8 cellular contexts compared by ENCODE assay signal in the genomic region with DNA sequence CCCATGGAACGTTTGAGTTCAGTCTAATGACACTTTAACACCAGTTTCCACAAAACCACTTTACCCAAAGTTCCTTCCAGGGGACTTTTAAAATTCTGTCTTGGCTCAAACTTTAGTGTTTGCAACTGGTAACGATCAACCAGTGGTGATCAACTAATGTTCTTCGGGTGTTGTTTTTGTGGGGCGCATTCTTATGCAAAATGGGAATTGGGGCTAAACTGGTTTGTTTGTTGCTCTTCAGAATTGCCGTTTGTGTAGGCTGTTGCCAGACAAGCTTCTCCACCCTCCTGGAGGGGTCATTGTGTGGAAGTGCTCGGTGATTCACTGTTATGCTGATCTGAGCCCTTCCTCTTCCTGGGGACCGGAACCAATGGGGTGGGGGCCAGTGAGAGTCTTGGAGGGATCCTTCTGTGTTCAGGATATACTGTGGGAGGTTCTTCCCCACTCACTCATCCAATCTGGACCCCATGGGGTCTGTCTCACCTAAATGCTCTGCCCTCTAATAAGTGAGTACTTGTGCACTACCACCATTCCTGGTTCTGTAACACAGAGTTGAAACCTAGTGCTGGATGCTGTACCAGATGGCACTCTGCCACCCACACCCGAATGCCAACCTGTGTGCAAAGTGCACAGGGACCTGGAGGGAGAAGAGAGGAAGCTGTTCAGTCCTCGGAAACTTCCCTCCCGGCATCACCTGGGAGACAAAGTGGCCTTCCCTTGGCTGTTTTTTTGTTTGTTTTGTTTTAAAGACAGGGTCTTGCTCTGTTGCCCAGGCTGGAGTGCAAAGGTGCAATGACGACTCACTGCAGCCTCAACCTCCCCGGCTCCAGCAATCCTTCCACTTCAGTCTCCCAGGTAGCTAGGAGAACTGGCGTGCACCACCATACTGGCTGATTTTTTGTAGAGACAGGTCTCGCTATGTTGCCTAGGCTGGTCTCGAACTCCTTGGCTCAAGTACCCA. TPM values are rescaled to one million over a fixed set of nuclear protein-coding genes. Genes with fewer than 3 reads are reported as not detected.
DNase-seq lines count a peak whose midpoint lies in the region; ATAC-seq lines count a peak whose summit lies in the region.

No MANE protein-coding gene starts in this region.

- H3K9me3 ChIP-seq in BLaER1 treated with 17β-estradiol and CSF1 and Interleukin-3, amounts not matched to agents 10 nM and 100 nM (replicated peaks in 1 of 11), result no peaks in the 10 kb centered on the region; a peak in 1 of 22 replicates
- no peaks in the 10 kb centered on the region for H3K9me3 ChIP-seq in HUES6 (ENCODE audit: control insufficient read depth, insufficient read depth, low read depth, low read length)

- H3K4me3 Mint-ChIP-seq in activated T-helper 2 cell treated with anti-CD3 and anti-CD28 coated beads, Interferon-gamma antibody, Interleukin-2, Interleukin-4, amounts not matched to agents 10 μg/mL and 5 μg/mL and 100 μg/mL, durations not matched to agents 14 hours and 24 hours and 36 hours (ENCODE audit: low read depth), result peak overlapping the region; percentile 99

- H3K36me3 Mint-ChIP-seq in activated T-helper 2 cell treated with anti-CD3 and anti-CD28 coated beads, Interferon-gamma antibody, Interleukin-2, Interleukin-4, amounts not matched to agents 10 μg/mL and 5 μg/mL and 100 μg/mL, durations not matched to agents 14 hours and 24 hours and 36 hours (ENCODE audit: low read depth), result peaks cover 38% of the 10 kb centered on the region

- H3K4me1 Mint-ChIP-seq in activated T-helper 2 cell treated with anti-CD3 and anti-CD28 coated beads, Interferon-gamma antibody, Interleukin-2, Interleukin-4, amounts not matched to agents 10 μg/mL and 5 μg/mL and 100 μg/mL, durations not matched to agents 14 hours and 24 hours and 36 hours (ENCODE audit: low read depth), result peaks cover 75% of the 10 kb centered on the region

- H3K4me3 ChIP-seq in BLaER1 treated with 17β-estradiol and CSF1 and Interleukin-3, amounts not matched to agents 10 nM and 100 nM, result peak overlapping the region in 6 of 10 experiments; percentile 79 to 92 (median 88); a peak in 11 of 20 replicates
- H3K4me3 ChIP-seq in HUES6 (ENCODE audit: low read depth, low read length), result peak overlapping the region; percentile 89

- intact Hi-C loops in activated T-helper 2 cell treated with anti-CD3 and anti-CD28 coated beads, Interferon-gamma antibody, Interleukin-2, Interleukin-4, amounts not matched to agents 10 μg/mL and 5 μg/mL and 100 μg/mL, durations not matched to agents 14 hours and 24 hours and 36 hours (cut with micrococcal nuclease), result loop anchor here (1.0 to 5.0 kb wide), 5 partner anchors 46 to 298 kb away; partner anchors contain the start of gene HNRNPA2B1

- ATAC-seq in GM18517 (IDR thresholded peaks at IDR 0.05; ENCODE audit: unreplicated experiment), result no peak

- no peak for DNase-seq in activated T-helper 2 cell treated with anti-CD3 and anti-CD28 coated beads, Interferon-gamma antibody, Interleukin-2, Interleukin-4, amounts not matched to agents 10 μg/mL and 5 μg/mL and 100 μg/mL, durations not matched to agents 14 hours and 24 hours and 36 hours (ENCODE audit: low spot score)
- DNase-seq in kidney glomerular epithelial cell (lab: John Stamatoyannopoulos, UW), result peak; percentile 59
- DNase-seq in NCI-H524 (lab: John Stamatoyannopoulos, UW), result no peak
- no peak for DNase-seq in superior temporal gyrus (ENCODE audit: extremely low spot score)
- DNase-seq in SIG-M5 (lab: John Stamatoyannopoulos, UW), result no peak

- H3K9ac ChIP-seq in BLaER1 treated with 17β-estradiol and CSF1 and Interleukin-3, amounts not matched to agents 10 nM and 100 nM, result peak overlapping the region in 4 of 11 experiments; percentile 18 to 90 (median 60); a peak in 5 of 22 replicates
- H3K9ac ChIP-seq in HUES6 (ENCODE audit: low read length), result peak overlapping the region; percentile 92

- no peaks in the 10 kb centered on the region for H3K27me3 Mint-ChIP-seq in activated T-helper 2 cell treated with anti-CD3 and anti-CD28 coated beads, Interferon-gamma antibody, Interleukin-2, Interleukin-4, amounts not matched to agents 10 μg/mL and 5 μg/mL and 100 μg/mL, durations not matched to agents 14 hours and 24 hours and 36 hours (ENCODE audit: low read depth)

- H3K4me2 ChIP-seq in BLaER1 treated with 17β-estradiol and CSF1 and Interleukin-3, amounts not matched to agents 10 nM and 100 nM, result peak overlapping the region; percentile 73 to 98 (median 97)

- H3K27me3 ChIP-seq in BLaER1 treated with 17β-estradiol and CSF1 and Interleukin-3, amounts not matched to agents 10 nM and 100 nM, result peaks cover 0 to 10% (median 0%) of the 10 kb centered on the region in 11 experiments; a peak in 1 of 22 replicates
- peaks cover 16% of the 10 kb centered on the region; the same call in 1 of the 2 replicates for H3K27me3 ChIP-seq in HUES6 (ENCODE audit: control insufficient read depth, insufficient read depth, low read length)

- H3K36me3 ChIP-seq in BLaER1 treated with 17β-estradiol and CSF1 and Interleukin-3, amounts not matched to agents 10 nM and 100 nM, result no peaks in the 10 kb centered on the region
- peaks cover 7% of the 10 kb centered on the region; the same call in 1 of the 2 replicates for H3K36me3 ChIP-seq in HUES6 (ENCODE audit: control insufficient read depth, insufficient read depth, low read length)

- peaks cover 62 to 74% (median 68%) of the 10 kb centered on the region in 10 experiments for H3K4me1 ChIP-seq in BLaER1 treated with 17β-estradiol and CSF1 and Interleukin-3, amounts not matched to agents 10 nM and 100 nM
- H3K4me1 ChIP-seq in HUES6 (ENCODE audit: control insufficient read depth, insufficient read depth, low read length), result peaks cover 42% of the 10 kb centered on the region

- H3K9me3 Mint-ChIP-seq in activated T-helper 2 cell treated with anti-CD3 and anti-CD28 coated beads, Interferon-gamma antibody, Interleukin-2, Interleukin-4, amounts not matched to agents 10 μg/mL and 5 μg/mL and 100 μg/mL, durations not matched to agents 14 hours and 24 hours and 36 hours, result no peaks in the 10 kb centered on the region

- H4K20me1 ChIP-seq in BLaER1 treated with 17β-estradiol and CSF1 and Interleukin-3, amounts not matched to agents 10 nM and 100 nM, result 0 out of 22 replicates have a peak, but pooled peaks cover 0 to 5% (median 0%) of the 10 kb centered on the region in 11 experiments

- H3K27ac ChIP-seq in BLaER1 treated with 17β-estradiol and CSF1 and Interleukin-3, amounts not matched to agents 10 nM and 100 nM, result peak overlapping the region in 2 of 11 experiments; percentile 22 to 40; a peak in 2 of 22 replicates
- H3K27ac ChIP-seq in HUES6 (ENCODE audit: low read depth, low read length), result peak overlapping the region; percentile 86

- H3K27ac Mint-ChIP-seq in activated T-helper 2 cell treated with anti-CD3 and anti-CD28 coated beads, Interferon-gamma antibody, Interleukin-2, Interleukin-4, amounts not matched to agents 10 μg/mL and 5 μg/mL and 100 μg/mL, durations not matched to agents 14 hours and 24 hours and 36 hours, result peak overlapping the region; percentile 97

RNA-seq across cellular contexts. Expression of gene NFE2L3, which starts 2.1 kb away (rescaled TPM):
- 42.3 and 44.6 TPM in 2 replicates for total RNA-seq in activated T-helper 2 cell treated with anti-CD3 and anti-CD28 coated beads, Interferon-gamma antibody, Interleukin-2, Interleukin-4, amounts not matched to agents 10 μg/mL and 5 μg/mL and 100 μg/mL, durations not matched to agents 14 hours and 24 hours and 36 hours

RNA-seq across cellular contexts. Expression of gene HNRNPA2B1, which starts 46.4 kb away (rescaled TPM):
- 835 and 845 TPM in 2 replicates for total RNA-seq in activated T-helper 2 cell treated with anti-CD3 and anti-CD28 coated beads, Interferon-gamma antibody, Interleukin-2, Interleukin-4, amounts not matched to agents 10 μg/mL and 5 μg/mL and 100 μg/mL, durations not matched to agents 14 hours and 24 hours and 36 hours

RNA-seq across cellular contexts. Expression of gene CBX3, which starts 47.4 kb away (rescaled TPM):
- total RNA-seq in activated T-helper 2 cell treated with anti-CD3 and anti-CD28 coated beads, Interferon-gamma antibody, Interleukin-2, Interleukin-4, amounts not matched to agents 10 μg/mL and 5 μg/mL and 100 μg/mL, durations not matched to agents 14 hours and 24 hours and 36 hours, result 274 and 275 TPM in 2 replicates
